ENCODE assay signal across 9 cellular contexts in the genomic region with DNA sequence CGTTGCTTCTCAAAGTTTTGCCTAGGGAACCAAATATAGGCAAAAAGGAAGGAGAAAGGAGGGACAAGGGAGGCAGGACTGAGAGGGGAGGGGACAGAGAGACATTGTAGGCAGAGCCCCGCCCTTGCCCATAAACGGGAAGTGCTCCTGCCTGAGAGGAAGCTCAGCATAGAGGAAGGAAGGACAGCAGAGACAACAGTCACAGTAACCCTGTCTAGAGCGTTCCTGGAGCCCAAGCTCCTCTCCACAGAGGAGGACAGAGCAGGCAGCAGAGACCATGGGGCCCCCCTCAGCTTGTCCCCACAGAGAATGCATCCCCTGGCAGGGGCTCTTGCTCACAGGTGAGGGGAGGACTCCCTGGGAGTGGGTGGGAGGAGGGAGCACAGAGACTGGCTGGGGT. TPM values are rescaled to one million over a fixed set of nuclear protein-coding genes. Genes with fewer than 3 reads are reported as not detected.
DNase-seq lines count a peak whose midpoint lies in the region; ATAC-seq and TF ChIP-seq lines count a peak whose summit lies in the region.
"Had no signal": no experiment of that assay in that cellular context is flagged by ENCODE, and none has a peak within 500 bp of the region (broad histone marks: within the 10 kb centered on the region; RNA-seq: fewer than 3 reads in every experiment).

A gene (plus strand): TSS at position 169 of the 400 bp plus-strand sequence. CDS start 109 bp downstream, at position 278.

- TF ChIP-seq POLR2A in erythroblast (IDR thresholded peaks at IDR 0.05; ENCODE audit: low read length): no peak

- H3K27ac ChIP-seq in RWPE2 (ENCODE audit: poor library complexity, severe bottlenecking) (no peak within 1 kb of the TSS), adipose tissue (ENCODE audit: low read depth, low read length) (peak within 1 kb of the TSS; percentile 11), psoas muscle (no peak within 1 kb of the TSS)
- H3K27ac ChIP-seq: SJSA1 had no signal

- intact Hi-C loops in psoas muscle (cut with DNase I): no loop called here

- no peaks in the 10 kb centered on the region for H3K4me1 ChIP-seq in RWPE2 (ENCODE audit: insufficient read depth, poor library complexity, severe bottlenecking)
- no peaks in the 10 kb centered on the region for H3K4me1 ChIP-seq in psoas muscle
- H3K4me1 ChIP-seq: SJSA1 had no signal

- H3K36me3 ChIP-seq in RWPE2 (ENCODE audit: low read depth) (no peaks in the 10 kb centered on the region), psoas muscle (ENCODE audit: insufficient read depth in 1 of 2, low read depth in 1 of 2) (no peaks in the 10 kb centered on the region)
- H3K36me3 ChIP-seq: SJSA1 had no signal

- ATAC-seq in RWPE2 (ENCODE audit: low read depth) (0 out of 3 replicates have a peak, but pooled peaks have one; percentile 27), psoas muscle (peak in 2 of 4 donors; percentile 40 to 52)

- peaks cover 6% of the 10 kb centered on the region for H3K27me3 ChIP-seq in RWPE2 (ENCODE audit: insufficient read depth, poor library complexity, severe bottlenecking)
- H3K27me3 ChIP-seq in psoas muscle (ENCODE audit: insufficient read depth in 3 of 3, low read length in 2 of 3): peaks cover 0 to 6% (median 1%) of the 10 kb centered on the region in 3 donors

- H3K4me3 ChIP-seq in RWPE2 (ENCODE audit: severe bottlenecking): no peak within 1 kb of the TSS
- no peak within 1 kb of the TSS for H3K4me3 ChIP-seq in psoas muscle
- H3K4me3 ChIP-seq: SJSA1 had no signal

- peak; percentile 20 for DNase-seq in NK-92 treated with Interleukin-12 subunit alpha and Interleukin-12 subunit beta, amount 100 ng/mL, for 24 hours (lab: John Stamatoyannopoulos, UW)
- DNase-seq in NK-92 (lab: John Stamatoyannopoulos, UW; ENCODE audit: unreplicated experiment) (no peak), RWPE2 (ENCODE audit: low spot score) (no peak), psoas muscle (peak; percentile 41 to 64), NCI-H146 (lab: John Stamatoyannopoulos, UW) (no peak), kidney glomerular epithelial cell (lab: John Stamatoyannopoulos, UW) (no peak), erythroblast (lab: John Stamatoyannopoulos, UW) (no peak)

- 13 to 28% (median 17%) methylated on average over 4 of the region's 4 CpGs for WGBS in adipose tissue, 3 donors
- 25 to 27% (median 27%) methylated on average over 4 of the region's 4 CpGs for WGBS in psoas muscle, 3 donors

- no peaks in the 10 kb centered on the region for H3K9me3 ChIP-seq in RWPE2 (ENCODE audit: severe bottlenecking)
- no peaks in the 10 kb centered on the region for H3K9me3 ChIP-seq in psoas muscle
- H3K9me3 ChIP-seq: SJSA1 had no signal

- TF ChIP-seq CTCF in RWPE2 (IDR thresholded peaks at IDR 0.05; ENCODE audit: poor library complexity, severe bottlenecking) (no peak), psoas muscle (IDR thresholded peaks at IDR 0.05) (no peak)

RNA-seq across cellular contexts. Expression of the gene that starts here (rescaled TPM):
- polyA plus RNA-seq in adipose tissue (1 to 10 TPM in 1 of 3 donors, under 1 TPM in 2; 0.67 to 2.1 (median 0.95) TPM), psoas muscle (under 1 TPM; 0.05 to 0.48 (median 0.20) TPM)
- under 1 TPM in 2 of 4 donors, not detected in 2; 0.21 to 0.28 TPM for total RNA-seq in psoas muscle
- total RNA-seq: SJSA1 had no signal

Comparison
In these comparisons a context has a peak if more than half of its experiments do, and no peak if none do; other contexts are left out.
1. Peak in DNase-seq in psoas muscle; RNA of the gene not detected or under 1 TPM.